In the genomic region with DNA sequence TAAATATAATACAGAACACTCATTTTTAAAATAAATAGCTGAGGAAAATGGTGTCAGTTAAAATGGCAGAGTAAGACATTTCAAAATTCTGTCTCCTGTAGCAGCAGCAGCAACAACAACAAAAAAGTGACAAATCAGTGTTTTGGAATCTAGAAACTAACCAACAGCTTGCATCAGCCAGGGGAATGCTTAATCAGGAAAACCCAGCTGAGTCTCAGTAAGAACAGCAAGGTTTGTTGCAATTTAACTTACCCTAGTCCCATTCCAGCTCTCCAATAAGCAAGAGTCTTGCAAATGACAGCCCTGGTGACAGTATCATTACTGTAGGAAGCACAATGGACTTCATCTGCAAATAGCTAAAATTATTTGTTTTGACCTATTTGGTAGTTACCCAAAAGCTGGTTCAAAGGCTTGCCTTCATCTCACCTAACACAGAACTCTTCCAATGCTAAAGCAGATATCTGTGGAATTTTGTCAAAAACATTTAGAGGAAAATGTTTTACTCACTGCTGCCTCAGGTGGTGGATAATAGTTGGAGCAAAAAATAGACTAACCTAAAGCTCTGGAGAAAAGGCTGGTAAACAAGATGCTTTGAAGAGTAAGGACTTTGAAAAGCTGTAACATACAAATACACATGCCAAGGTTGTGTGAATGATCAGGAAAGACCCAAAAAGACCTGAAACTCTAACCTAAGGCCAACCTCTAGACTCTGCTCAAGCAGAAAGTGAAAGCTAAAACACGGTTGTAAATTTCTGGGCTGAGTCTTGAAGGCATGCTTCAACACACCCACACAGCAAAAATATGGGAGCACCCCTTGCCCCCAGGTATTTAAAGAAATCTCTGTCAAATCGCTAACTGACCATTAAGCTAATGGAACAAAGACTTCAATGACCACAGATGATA, we compare ENCODE assay signal across 8 cellular contexts. TPM values are rescaled to one million over a fixed set of nuclear protein-coding genes. Genes with fewer than 3 reads are reported as not detected.
A peak's percentile ranks its signal among the peaks of the same experiment; 100 is the strongest.
DNase-seq lines count a peak whose midpoint lies in the region; ATAC-seq and TF ChIP-seq lines count a peak whose summit lies in the region.

No MANE protein-coding gene starts in this region.

- DNase-seq in HFFc6 = peak; percentile 85
- DNase-seq in SK-N-SH = no peak
- DNase-seq in neural crest cell (ENCODE audit: low read depth, low spot score) = no peak
- no peak for DNase-seq in transverse colon
- no peak for DNase-seq in MG63
- no peak for DNase-seq in COLO668 (lab: John Stamatoyannopoulos, UW; ENCODE audit: unreplicated experiment)
- no peak for DNase-seq in stimulated activated CD4-positive, alpha-beta T cell treated with anti-CD3 and anti-CD28 coated beads, Interleukin-12 subunit alpha, Interleukin-12 subunit beta, amount 100 ng/mL, for 4 hours

- peaks cover 10% of the 10 kb centered on the region; the same call in 1 of the 2 replicates for H3K9me3 ChIP-seq in SK-N-SH
- no peaks in the 10 kb centered on the region for H3K9me3 ChIP-seq in transverse colon
- peaks cover 19% of the 10 kb centered on the region for H3K9me3 ChIP-seq in MG63

- no peak overlapping the region for H3K27ac ChIP-seq in SK-N-SH (ENCODE audit: low read depth in 2 of 2, low read length in 1 of 2)
- H3K27ac ChIP-seq in transverse colon = no peak overlapping the region

- H3K9me3 Mint-ChIP-seq in HFFc6 (peaks cover 17% of the 10 kb centered on the region; the same call in 1 of the 2 replicates), neural crest cell (peaks cover 12% of the 10 kb centered on the region)

- H3K27me3 ChIP-seq in SK-N-SH (ENCODE audit: insufficient read depth) (no peaks in the 10 kb centered on the region), transverse colon (no peaks in the 10 kb centered on the region), MG63 (no peaks in the 10 kb centered on the region)

- CTCF ChIA-PET in SK-N-SH (lab: Yijun Ruan, JAX) = interaction anchor here (0.6 to 2.7 kb wide), 9 partner anchors 9 to 62 kb away, joined by 3 to 23 read pairs (median 4); partner anchors contain the start of gene ARHGAP22

- H3K4me3 Mint-ChIP-seq in HFFc6 (peak overlapping the region; percentile 80), neural crest cell (no peak overlapping the region)

- H3K4me1 ChIP-seq in SK-N-SH (ENCODE audit: control insufficient read depth in 1 of 2, insufficient read depth in 2 of 2, low read depth in 1 of 2, low read length in 1 of 2) (peaks cover 0 to 26% of the 10 kb centered on the region in 2 experiments), transverse colon (no peaks in the 10 kb centered on the region)

- H2AFZ ChIP-seq in SK-N-SH (ENCODE audit: low read depth) = no peak overlapping the region

- H3K79me2 ChIP-seq in SK-N-SH (ENCODE audit: insufficient read depth) = peaks cover 56% of the 10 kb centered on the region

- in situ Hi-C loops in transverse colon (cut with MboI; ENCODE audit: low pct_ligation_motif_present in 1 of 4, low pct_unique_long_range_greater_than_20kb in 1 of 4, low sequenced_read_pairs in 3 of 4) = no loop called here

- H3K4me2 ChIP-seq in SK-N-SH = no peak overlapping the region

- no peaks in the 10 kb centered on the region for H4K20me1 ChIP-seq in SK-N-SH (ENCODE audit: insufficient read depth)

- 72% methylated on average over 2 of the region's 2 CpGs for WGBS in SK-N-SH (ENCODE audit: low lambda C conversion rate)
- WGBS in transverse colon (ENCODE audit: low coverage in 1 of 2), 2 donors = 29 to 43% methylated on average over 1 to 2 of the region's 2 CpGs

- no peak for TF ChIP-seq RAD21 in SK-N-SH (IDR thresholded peaks at IDR 0.05; ENCODE audit: low read length)

- POLR2A ChIA-PET in SK-N-SH (lab: Yijun Ruan, JAX) = interaction anchor here (1.2 kb wide), 1 partner anchor 9 kb away, joined by 3 read pairs; no protein-coding TSS in a partner anchor

- peaks cover 93% of the 10 kb centered on the region for H3K4me1 Mint-ChIP-seq in HFFc6 (ENCODE audit: low read depth)
- H3K4me1 Mint-ChIP-seq in neural crest cell = no peaks in the 10 kb centered on the region

- peaks cover 16% of the 10 kb centered on the region for H3F3A ChIP-seq in SK-N-SH (replicated peaks; ENCODE audit: insufficient read depth)

- peak; percentile 74 for TF ChIP-seq CTCF in HFFc6 (IDR thresholded peaks at IDR 0.05)
- peak; percentile 46 for TF ChIP-seq CTCF in SK-N-SH (IDR thresholded peaks at IDR 0.05)
- peak; percentile 44 for TF ChIP-seq CTCF in neural crest cell (conservative IDR thresholded peaks at IDR 0.05)
- peak in 1 of 5 experiments; percentile 25 for TF ChIP-seq CTCF in transverse colon (IDR thresholded peaks at IDR 0.05)

- H3K36me3 ChIP-seq in SK-N-SH (replicated peaks in 1 of 2; ENCODE audit: control insufficient read depth in 1 of 2, insufficient read depth in 2 of 2, low read length in 1 of 2) (peaks cover 0 to 13% of the 10 kb centered on the region in 2 experiments), transverse colon (no peaks in the 10 kb centered on the region), MG63 (peaks cover 5% of the 10 kb centered on the region; the same call in 1 of the 2 replicates)

- no peak for TF ChIP-seq POLR2A in GM18505 (IDR thresholded peaks at IDR 0.05; ENCODE audit: borderline replicate concordance, extremely low read depth, insufficient read depth, insufficient read length)
- TF ChIP-seq POLR2A in transverse colon (IDR thresholded peaks at IDR 0.05) = no peak

- no peak overlapping the region for H3K9ac ChIP-seq in SK-N-SH

- H3K4me3 ChIP-seq in SK-N-SH (ENCODE audit: low read depth in 2 of 2, low read length in 1 of 2) = no peak overlapping the region
- H3K4me3 ChIP-seq in transverse colon = no peak overlapping the region
- H3K4me3 ChIP-seq in MG63 = no peak overlapping the region

- H3K27me3 Mint-ChIP-seq in HFFc6 (ENCODE audit: insufficient read depth) (peaks cover 3% of the 10 kb centered on the region; the same call in 1 of the 2 replicates), neural crest cell (ENCODE audit: low read depth) (peaks cover 19% of the 10 kb centered on the region)

- intact Hi-C loops in transverse colon (cut with DNase I; ENCODE audit: low total_unique reads) = no loop called here

- H3K27ac Mint-ChIP-seq in HFFc6 (peak overlapping the region; percentile 87), neural crest cell (ENCODE audit: unreplicated experiment) (no peak overlapping the region)

- TF ChIP-seq EP300 in SK-N-SH (IDR thresholded peaks at IDR 0.05; ENCODE audit: borderline replicate concordance in 1 of 2, low read depth in 1 of 2, low read length in 1 of 2) (no peak), transverse colon (IDR thresholded peaks at IDR 0.05; ENCODE audit: low read depth) (no peak)

- H3K36me3 Mint-ChIP-seq in HFFc6 (ENCODE audit: low read depth) (peaks cover 41% of the 10 kb centered on the region), neural crest cell (ENCODE audit: low read depth) (no peaks in the 10 kb centered on the region)

- H3K9me2 ChIP-seq in SK-N-SH = no peaks in the 10 kb centered on the region

- peak; percentile 69 for ATAC-seq in GM18505 (IDR thresholded peaks at IDR 0.05; ENCODE audit: unreplicated experiment)

TF ChIP-seq in SK-N-SH, 30 proteins besides CTCF, POLR2A, EP300 and RAD21:
- TF ChIP-seq, protein P1, sequence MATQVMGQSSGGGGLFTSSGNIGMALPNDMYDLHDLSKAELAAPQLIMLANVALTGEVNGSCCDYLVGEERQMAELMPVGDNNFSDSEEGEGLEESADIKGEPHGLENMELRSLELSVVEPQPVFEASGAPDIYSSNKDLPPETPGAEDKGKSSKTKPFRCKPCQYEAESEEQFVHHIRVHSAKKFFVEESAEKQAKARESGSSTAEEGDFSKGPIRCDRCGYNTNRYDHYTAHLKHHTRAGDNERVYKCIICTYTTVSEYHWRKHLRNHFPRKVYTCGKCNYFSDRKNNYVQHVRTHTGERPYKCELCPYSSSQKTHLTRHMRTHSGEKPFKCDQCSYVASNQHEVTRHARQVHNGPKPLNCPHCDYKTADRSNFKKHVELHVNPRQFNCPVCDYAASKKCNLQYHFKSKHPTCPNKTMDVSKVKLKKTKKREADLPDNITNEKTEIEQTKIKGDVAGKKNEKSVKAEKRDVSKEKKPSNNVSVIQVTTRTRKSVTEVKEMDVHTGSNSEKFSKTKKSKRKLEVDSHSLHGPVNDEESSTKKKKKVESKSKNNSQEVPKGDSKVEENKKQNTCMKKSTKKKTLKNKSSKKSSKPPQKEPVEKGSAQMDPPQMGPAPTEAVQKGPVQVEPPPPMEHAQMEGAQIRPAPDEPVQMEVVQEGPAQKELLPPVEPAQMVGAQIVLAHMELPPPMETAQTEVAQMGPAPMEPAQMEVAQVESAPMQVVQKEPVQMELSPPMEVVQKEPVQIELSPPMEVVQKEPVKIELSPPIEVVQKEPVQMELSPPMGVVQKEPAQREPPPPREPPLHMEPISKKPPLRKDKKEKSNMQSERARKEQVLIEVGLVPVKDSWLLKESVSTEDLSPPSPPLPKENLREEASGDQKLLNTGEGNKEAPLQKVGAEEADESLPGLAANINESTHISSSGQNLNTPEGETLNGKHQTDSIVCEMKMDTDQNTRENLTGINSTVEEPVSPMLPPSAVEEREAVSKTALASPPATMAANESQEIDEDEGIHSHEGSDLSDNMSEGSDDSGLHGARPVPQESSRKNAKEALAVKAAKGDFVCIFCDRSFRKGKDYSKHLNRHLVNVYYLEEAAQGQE (IDR thresholded peaks at IDR 0.05; ENCODE audit: low read depth, low read length) = no peak
- TF ChIP-seq POLR2AphosphoS5 (IDR thresholded peaks at IDR 0.05; ENCODE audit: low read depth, low read length) (no peak), FOSL2 (IDR thresholded peaks at IDR 0.05; ENCODE audit: borderline replicate concordance, low read depth) (no peak), SMC3 (IDR thresholded peaks at IDR 0.05; ENCODE audit: low read depth, low read length) (no peak), NFIC (IDR thresholded peaks at IDR 0.05; ENCODE audit: borderline replicate concordance) (no peak)

RNA-seq across cellular contexts. Expression of gene ARHGAP22, which starts 9.9 kb away (rescaled TPM):
- 100 to 1,000 TPM in 1 of 6 experiments, 10 to 100 TPM in 5; 74.3 to 117 (median 95.7) TPM for total RNA-seq in HFFc6 (2021; fragmentation: NEBNext Ultra II Directional; extraction: Animal tissue kit (Norgen Biotek cat#: 25700))
- polyA plus RNA-seq in SK-N-SH (2012; rRNA removed) = 12.4 and 13.8 TPM in 2 replicates
- polyA plus RNA-seq in SK-N-SH (2012; cell fraction: cytosol; rRNA removed) = 9.9 and 11.6 TPM in 2 replicates
- 35.6 and 42.2 TPM in 2 replicates for polyA plus RNA-seq in SK-N-SH (2012; cell fraction: nucleus; rRNA removed)
- total RNA-seq in neural crest cell = 5.2 and 7.5 TPM in 2 replicates
- 1 to 10 TPM in 3 of 4 donors, not detected in 1; 1.4 to 3.4 (median 1.7) TPM for total RNA-seq in transverse colon
- 20.7 and 23.2 TPM in 2 replicates for total RNA-seq in MG63 (2014; rRNA removed; shearing (Covaris generic); ENCODE audit: low replicate concordance)
